ENCODE assay signal across 8 cellular contexts in the genomic region with DNA sequence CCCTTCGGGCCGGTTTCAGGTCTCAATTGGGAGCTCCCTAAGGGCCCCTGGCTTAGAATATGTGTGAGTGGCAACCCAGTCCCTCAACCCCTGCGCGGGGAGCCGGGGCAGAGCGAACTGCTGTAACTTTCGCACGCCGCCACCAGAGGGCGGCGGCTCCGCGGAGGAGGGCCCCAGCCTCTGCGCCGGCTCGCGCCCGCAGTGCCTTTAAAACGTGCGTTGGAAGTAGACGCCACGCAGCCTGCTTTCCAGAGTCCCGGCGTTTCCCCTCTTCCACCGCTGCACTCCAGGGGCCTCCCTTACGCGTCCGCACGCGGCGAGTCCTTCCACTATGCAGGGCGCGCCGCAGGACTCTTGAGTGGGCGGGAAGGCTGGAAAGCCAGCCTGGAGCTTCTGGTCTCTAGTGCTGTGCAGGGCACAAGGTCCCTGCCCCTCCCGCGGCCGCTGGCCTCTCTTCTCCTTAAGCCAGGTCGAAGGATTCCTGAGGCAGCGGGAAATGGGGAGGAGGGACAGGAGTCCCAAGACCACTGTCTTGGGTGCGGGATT. TPM values are rescaled to one million over a fixed set of nuclear protein-coding genes. Genes with fewer than 3 reads are reported as not detected.
DNase-seq lines count a peak whose midpoint lies in the region; TF ChIP-seq lines count a peak whose summit lies in the region.

No MANE protein-coding gene starts in this region.

- 0 to 8% methylated on average over 1 to 21 of the region's 41 CpGs for WGBS in esophagus squamous epithelium, 2 donors

- H3K36me3 ChIP-seq in CD8-positive, alpha-beta memory T cell (ENCODE audit: insufficient read depth, low read length), result no peaks in the 10 kb centered on the region
- no peaks in the 10 kb centered on the region for H3K36me3 ChIP-seq in HUES48 (ENCODE audit: control insufficient read depth, insufficient read depth, low read length)
- no peaks in the 10 kb centered on the region for H3K36me3 ChIP-seq in OCI-LY7 (ENCODE audit: insufficient read depth, low read length)
- H3K36me3 ChIP-seq in esophagus squamous epithelium, result no peaks in the 10 kb centered on the region

- peaks cover 5% of the 10 kb centered on the region for H3K4me1 ChIP-seq in CD8-positive, alpha-beta memory T cell (ENCODE audit: insufficient read depth, low read length)
- H3K4me1 ChIP-seq in HUES48 (ENCODE audit: control insufficient read depth, insufficient read depth, low read length) (peaks cover 18% of the 10 kb centered on the region), OCI-LY7 (ENCODE audit: insufficient read depth, low read length, poor library complexity, severe bottlenecking) (peaks cover 41% of the 10 kb centered on the region), esophagus squamous epithelium (peaks cover 0 to 22% (median 4%) of the 10 kb centered on the region in 3 donors)

- H3K4me3 ChIP-seq in CD8-positive, alpha-beta memory T cell (ENCODE audit: low read length), result peak overlapping the region; percentile 55
- H3K4me3 ChIP-seq in HUES48 (ENCODE audit: low read depth, low read length), result peak overlapping the region; percentile 58
- peak overlapping the region; percentile 62 for H3K4me3 ChIP-seq in OCI-LY7 (ENCODE audit: low read depth, low read length, poor library complexity, severe bottlenecking)
- H3K4me3 ChIP-seq in esophagus squamous epithelium, result peak overlapping the region; percentile 32 to 63 (median 47)

- POLR2A ChIA-PET in CD8-positive, alpha-beta memory T cell (lab: Charles Lee), result no interaction called here
- POLR2A ChIA-PET in OCI-LY7 (lab: Charles Lee), result interaction anchor here (0.5 to 1.6 kb wide), 3 partner anchors 9 to 397 kb away, joined by 3 to 6 read pairs (median 4); no protein-coding TSS in a partner anchor

- H3K27me3 ChIP-seq in CD8-positive, alpha-beta memory T cell (ENCODE audit: insufficient read depth, low read length, poor library complexity, severe bottlenecking), result peaks cover 5% of the 10 kb centered on the region
- H3K27me3 ChIP-seq in HUES48 (ENCODE audit: control insufficient read depth, insufficient read depth, low read length) (peaks cover 12% of the 10 kb centered on the region), esophagus squamous epithelium (no peaks in the 10 kb centered on the region)

- peak overlapping the region in 2 of 8 donors; percentile 25 to 29 for H3K27ac Mint-ChIP-seq in CD8-positive, alpha-beta memory T cell
- H3K27ac Mint-ChIP-seq in activated T-cell treated with anti-CD3 and anti-CD28 coated beads, Interleukin-2, amount 50 U/mL, for 24 hours, result no peak overlapping the region

- no TSS peak for BruUV-seq in OCI-LY7 (replicated peaks; lab: Mats Ljungman, UMichigan)

- no peak for TF ChIP-seq POLR2A in esophagus squamous epithelium (IDR thresholded peaks at IDR 0.05)

- DNase-seq in CD8-positive, alpha-beta memory T cell, result peak; percentile 36 to 73 (median 55)
- peak; percentile 82 for DNase-seq in GM20000 (ENCODE audit: low spot score)
- DNase-seq in OCI-LY7 (ENCODE audit: low spot score), result peak; percentile 89
- peak; percentile 84 for DNase-seq in activated T-cell treated with anti-CD3 and anti-CD28 coated beads, Interleukin-2, amount 50 U/mL, for 24 hours
- DNase-seq in esophagus squamous epithelium (lab: John Stamatoyannopoulos, UW), result peak; percentile 12
- peak; percentile 69 for DNase-seq in myocyte (ENCODE audit: low read depth)
- DNase-seq in stimulated activated CD8-positive, alpha-beta memory T cell treated with anti-CD3 and anti-CD28 coated beads, Interleukin-7, amount 100 ng/mL, for 48 hours (ENCODE audit: extremely low read depth in 1 of 2, low read depth in 1 of 2), result peak; percentile 41 to 49

- H3K9me3 ChIP-seq in CD8-positive, alpha-beta memory T cell (ENCODE audit: low read length), result no peaks in the 10 kb centered on the region
- H3K9me3 ChIP-seq in HUES48 (ENCODE audit: control insufficient read depth, insufficient read depth, low read length) (no peaks in the 10 kb centered on the region), OCI-LY7 (ENCODE audit: low read length) (no peaks in the 10 kb centered on the region), esophagus squamous epithelium (no peaks in the 10 kb centered on the region)

- TF ChIP-seq CTCF in GM20000 (IDR thresholded peaks at IDR 0.05; ENCODE audit: extremely low read depth, missing control alignments) (peak; percentile 92), OCI-LY7 (conservative IDR thresholded peaks at IDR 0.05; ENCODE audit: low read length) (peak; percentile 89), esophagus squamous epithelium (IDR thresholded peaks at IDR 0.05) (peak; percentile 86 to 97 (median 93))

- peak overlapping the region; percentile 89 for H3K4me2 ChIP-seq in OCI-LY7 (ENCODE audit: low read length)

- H4K20me1 ChIP-seq in OCI-LY7 (ENCODE audit: insufficient read depth, low read length), result no peaks in the 10 kb centered on the region

- no peaks in the 10 kb centered on the region for H3K79me2 ChIP-seq in OCI-LY7 (ENCODE audit: insufficient read depth, low read depth, low read length)

- CTCF ChIA-PET in CD8-positive, alpha-beta memory T cell (lab: Charles Lee), result interaction anchor here (0.6 to 1.1 kb wide), 14 partner anchors 10 to 396 kb away, joined by 3 to 6 read pairs (median 3); no protein-coding TSS in a partner anchor
- CTCF ChIA-PET in OCI-LY7 (lab: Charles Lee; ENCODE audit: unreplicated experiment), result interaction anchor here (0.5 to 1.7 kb wide), 5 partner anchors 22 to 348 kb away, joined by 3 to 5 read pairs (median 4); partner anchors contain the start of gene PIAS1

- intact Hi-C loops in OCI-LY7 (cut with micrococcal nuclease; ENCODE audit: unreplicated experiment), result loop anchor here (1.0 to 2.0 kb wide), 5 partner anchors 191 to 365 kb away; partner anchors contain the start of genes CLN6 and PIAS1
- intact Hi-C loops in esophagus squamous epithelium (cut with DNase I), result loop anchor here (5.0 to 10.0 kb wide), 2 partner anchors 289 to 351 kb away; no protein-coding TSS in a partner anchor

- H3K4me1 Mint-ChIP-seq in CD8-positive, alpha-beta memory T cell, result peaks cover 0 to 5% (median 3%) of the 10 kb centered on the region in 3 donors
- H3K4me1 Mint-ChIP-seq in activated T-cell treated with anti-CD3 and anti-CD28 coated beads, Interleukin-2, amount 50 U/mL, for 24 hours (ENCODE audit: low read depth), result peaks cover 3% of the 10 kb centered on the region

- peak overlapping the region; percentile 35; the same call in 1 of the 2 replicates for H3K9ac ChIP-seq in HUES48 (ENCODE audit: low read depth, low read length)

- H3K36me3 Mint-ChIP-seq in CD8-positive, alpha-beta memory T cell, result no peaks in the 10 kb centered on the region
- H3K36me3 Mint-ChIP-seq in activated T-cell treated with anti-CD3 and anti-CD28 coated beads, Interleukin-2, amount 50 U/mL, for 24 hours (ENCODE audit: low read depth), result no peaks in the 10 kb centered on the region

- H3K9me2 ChIP-seq in OCI-LY7 (ENCODE audit: insufficient read depth, low read length), result no peaks in the 10 kb centered on the region

- peaks cover 17 to 29% of the 10 kb centered on the region in 2 donors for H3K27me3 Mint-ChIP-seq in CD8-positive, alpha-beta memory T cell
- peaks cover 21% of the 10 kb centered on the region for H3K27me3 Mint-ChIP-seq in activated T-cell treated with anti-CD3 and anti-CD28 coated beads, Interleukin-2, amount 50 U/mL, for 24 hours

- H3K27ac ChIP-seq in CD8-positive, alpha-beta memory T cell (ENCODE audit: low read depth, low read length), result no peak overlapping the region
- peak overlapping the region; percentile 27 for H3K27ac ChIP-seq in HUES48 (ENCODE audit: low read depth, low read length)
- peak overlapping the region; percentile 70 for H3K27ac ChIP-seq in OCI-LY7 (ENCODE audit: low read depth, low read length, poor library complexity, severe bottlenecking)
- peak overlapping the region; percentile 12 to 68 (median 30) for H3K27ac ChIP-seq in esophagus squamous epithelium

- H3K9me3 Mint-ChIP-seq in CD8-positive, alpha-beta memory T cell, result no peaks in the 10 kb centered on the region
- no peaks in the 10 kb centered on the region for H3K9me3 Mint-ChIP-seq in activated T-cell treated with anti-CD3 and anti-CD28 coated beads, Interleukin-2, amount 50 U/mL, for 24 hours

- peak overlapping the region; percentile 99 for H2AFZ ChIP-seq in OCI-LY7 (ENCODE audit: low read length)

- peak overlapping the region in 5 of 7 donors; percentile 38 to 79 (median 49) for H3K4me3 Mint-ChIP-seq in CD8-positive, alpha-beta memory T cell
- peak overlapping the region; percentile 64 for H3K4me3 Mint-ChIP-seq in activated T-cell treated with anti-CD3 and anti-CD28 coated beads, Interleukin-2, amount 50 U/mL, for 24 hours

RNA-seq across cellular contexts. Expression of gene RNU6-1, which starts 23.7 kb away (rescaled TPM):
- total RNA-seq in CD8-positive, alpha-beta memory T cell, result not detected
- polyA plus RNA-seq in CD8-positive, alpha-beta memory T cell, result not detected
- not detected in 2 replicates for total RNA-seq in OCI-LY7 (2014; rRNA removed; shearing (Covaris generic))
- total RNA-seq in OCI-LY7 (2022) (not detected in 2 replicates), esophagus squamous epithelium (not detected), myocyte (not detected in 2 replicates)
- polyA plus RNA-seq in myocyte (2012), result not detected

RNA-seq across cellular contexts. Expression of gene SKOR1, which starts 38.2 kb away (rescaled TPM):
- total RNA-seq in CD8-positive, alpha-beta memory T cell, result under 1 TPM; 0.15 to 0.16 TPM
- 0.06 TPM for polyA plus RNA-seq in CD8-positive, alpha-beta memory T cell
- 1.1 and 1.5 TPM in 2 replicates for total RNA-seq in OCI-LY7 (2014; rRNA removed; shearing (Covaris generic))
- total RNA-seq in OCI-LY7 (2022), result 1.0 and 1.6 TPM in 2 replicates
- total RNA-seq in esophagus squamous epithelium, result under 1 TPM; 0.09 to 0.76 (median 0.28) TPM
- 0.05 and 0.08 TPM in 2 replicates for total RNA-seq in myocyte
- 0.18 TPM for polyA plus RNA-seq in myocyte (2012)

Comparison
In these comparisons a context has a peak if more than half of its experiments do, and no peak if none do; other contexts are left out.
1. DNase-seq: peak in every context shown above with its lines; median percentile 89 in OCI-LY7; 84 in activated T-cell treated with anti-CD3 and anti-CD28 coated beads, Interleukin-2, amount 50 U/mL, for 24 hours; 82 in GM20000; 69 in myocyte; 55 in CD8-positive, alpha-beta memory T cell; 45 in stimulated activated CD8-positive, alpha-beta memory T cell treated with anti-CD3 and anti-CD28 coated beads, Interleukin-7, amount 100 ng/mL, for 48 hours; 12 in esophagus squamous epithelium.